Comparison of ENCODE assay signal across 1 cellular context in the genomic region with DNA sequence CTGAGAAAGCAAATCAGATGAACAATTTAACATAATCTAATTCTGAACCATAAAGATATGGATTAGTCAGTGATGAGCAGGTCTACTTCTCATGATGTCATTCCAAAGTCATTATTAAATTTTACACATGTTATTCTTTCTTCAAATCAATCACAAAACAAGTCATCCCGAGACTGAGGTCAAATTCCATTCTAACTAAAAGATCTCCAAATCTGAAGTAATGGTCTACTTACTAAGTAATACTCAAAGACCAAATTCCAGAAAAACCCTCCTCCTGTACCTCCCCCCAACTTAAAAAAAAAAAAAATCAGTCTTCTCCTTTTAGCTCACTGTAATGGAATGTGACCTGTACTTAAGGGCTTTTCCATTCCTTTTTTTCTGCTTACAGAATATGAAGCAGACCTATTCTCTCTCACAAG.
TF ChIP-seq lines count a peak whose summit lies in the region.

No MANE protein-coding gene starts in this region.

TF ChIP-seq in A549, 52 proteins besides CTCF, POLR2A, EP300 and RAD21 (continued from another document):
- TF ChIP-seq TP53 (CRISPR knock-in tag; IDR thresholded peaks at IDR 0.05) = no peak
- TF ChIP-seq, protein P1, sequence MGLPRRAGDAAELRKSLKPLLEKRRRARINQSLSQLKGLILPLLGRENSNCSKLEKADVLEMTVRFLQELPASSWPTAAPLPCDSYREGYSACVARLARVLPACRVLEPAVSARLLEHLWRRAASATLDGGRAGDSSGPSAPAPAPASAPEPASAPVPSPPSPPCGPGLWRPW (IDR thresholded peaks at IDR 0.05) = no peak
- TF ChIP-seq, protein P2, sequence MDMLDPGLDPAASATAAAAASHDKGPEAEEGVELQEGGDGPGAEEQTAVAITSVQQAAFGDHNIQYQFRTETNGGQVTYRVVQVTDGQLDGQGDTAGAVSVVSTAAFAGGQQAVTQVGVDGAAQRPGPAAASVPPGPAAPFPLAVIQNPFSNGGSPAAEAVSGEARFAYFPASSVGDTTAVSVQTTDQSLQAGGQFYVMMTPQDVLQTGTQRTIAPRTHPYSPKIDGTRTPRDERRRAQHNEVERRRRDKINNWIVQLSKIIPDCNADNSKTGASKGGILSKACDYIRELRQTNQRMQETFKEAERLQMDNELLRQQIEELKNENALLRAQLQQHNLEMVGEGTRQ (IDR thresholded peaks at IDR 0.05) = no peak
- no peak for TF ChIP-seq HOXA7 (CRISPR knock-in tag; IDR thresholded peaks at IDR 0.05)
- TF ChIP-seq E2F6 (IDR thresholded peaks at IDR 0.05; ENCODE audit: borderline replicate concordance, low read depth) = no peak
- no peak for TF ChIP-seq FOXS1 (CRISPR knock-in tag; IDR thresholded peaks at IDR 0.05)
- no peak for TF ChIP-seq HDAC2 (IDR thresholded peaks at IDR 0.05)
- TF ChIP-seq PBX3 (IDR thresholded peaks at IDR 0.05) = no peak
- TF ChIP-seq JUNB (IDR thresholded peaks at IDR 0.05) = no peak
- TF ChIP-seq ZSCAN20 (CRISPR knock-in tag; IDR thresholded peaks at IDR 0.05) = no peak
- no peak for TF ChIP-seq CHD2 (IDR thresholded peaks at IDR 0.05; ENCODE audit: low read length, partially characterized antibody)
TF ChIP-seq in A549: peak in this region for 0.
